Comparison of ENCODE assay signal across 1 cellular context in the genomic region with DNA sequence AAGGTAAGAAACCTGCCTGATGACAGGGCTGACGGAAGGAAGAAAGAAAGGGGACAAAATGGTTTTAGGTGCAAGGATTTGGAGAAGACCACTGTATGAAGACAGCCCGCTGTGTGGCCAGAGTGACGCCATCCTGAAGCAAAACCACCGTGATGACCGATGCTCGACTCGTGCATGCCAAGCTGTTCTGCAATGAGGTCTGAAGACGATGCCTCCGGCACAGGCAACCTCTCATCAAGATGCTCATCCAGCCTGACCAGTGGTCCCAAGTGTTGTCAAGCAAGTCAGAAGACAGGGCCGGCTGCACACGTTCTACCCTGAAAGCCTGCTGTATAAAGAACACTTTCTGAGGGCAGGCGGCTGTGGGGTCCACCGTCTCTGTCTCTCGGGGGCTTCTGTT.
TF ChIP-seq lines count a peak whose summit lies in the region.

No MANE protein-coding gene starts in this region.

TF ChIP-seq in WTC11, 78 proteins besides CTCF, POLR2A, EP300 and RAD21 (continued from another document):
- TF ChIP-seq, protein P1, sequence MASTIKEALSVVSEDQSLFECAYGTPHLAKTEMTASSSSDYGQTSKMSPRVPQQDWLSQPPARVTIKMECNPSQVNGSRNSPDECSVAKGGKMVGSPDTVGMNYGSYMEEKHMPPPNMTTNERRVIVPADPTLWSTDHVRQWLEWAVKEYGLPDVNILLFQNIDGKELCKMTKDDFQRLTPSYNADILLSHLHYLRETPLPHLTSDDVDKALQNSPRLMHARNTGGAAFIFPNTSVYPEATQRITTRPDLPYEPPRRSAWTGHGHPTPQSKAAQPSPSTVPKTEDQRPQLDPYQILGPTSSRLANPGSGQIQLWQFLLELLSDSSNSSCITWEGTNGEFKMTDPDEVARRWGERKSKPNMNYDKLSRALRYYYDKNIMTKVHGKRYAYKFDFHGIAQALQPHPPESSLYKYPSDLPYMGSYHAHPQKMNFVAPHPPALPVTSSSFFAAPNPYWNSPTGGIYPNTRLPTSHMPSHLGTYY (CRISPR knock-in tag; IDR thresholded peaks at IDR 0.05) = no peak
- TF ChIP-seq CREM (CRISPR knock-in tag; IDR thresholded peaks at IDR 0.05) (no peak), NR3C1 (CRISPR knock-in tag; conservative IDR thresholded peaks at IDR 0.05; ENCODE audit: low read depth) (no peak), KAT7 (CRISPR knock-in tag; IDR thresholded peaks at IDR 0.05; ENCODE audit: borderline replicate concordance) (no peak), FOXJ3 (CRISPR knock-in tag; IDR thresholded peaks at IDR 0.05; ENCODE audit: borderline replicate concordance) (no peak)
- TF ChIP-seq, protein P2, sequence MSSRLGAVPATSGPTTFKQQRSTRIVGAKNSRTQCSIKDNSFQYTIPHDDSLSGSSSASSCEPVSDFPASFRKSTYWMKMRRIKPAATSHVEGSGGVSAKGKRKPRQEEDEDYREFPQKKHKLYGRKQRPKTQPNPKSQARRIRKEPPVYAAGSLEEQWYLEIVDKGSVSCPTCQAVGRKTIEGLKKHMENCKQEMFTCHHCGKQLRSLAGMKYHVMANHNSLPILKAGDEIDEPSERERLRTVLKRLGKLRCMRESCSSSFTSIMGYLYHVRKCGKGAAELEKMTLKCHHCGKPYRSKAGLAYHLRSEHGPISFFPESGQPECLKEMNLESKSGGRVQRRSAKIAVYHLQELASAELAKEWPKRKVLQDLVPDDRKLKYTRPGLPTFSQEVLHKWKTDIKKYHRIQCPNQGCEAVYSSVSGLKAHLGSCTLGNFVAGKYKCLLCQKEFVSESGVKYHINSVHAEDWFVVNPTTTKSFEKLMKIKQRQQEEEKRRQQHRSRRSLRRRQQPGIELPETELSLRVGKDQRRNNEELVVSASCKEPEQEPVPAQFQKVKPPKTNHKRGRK (CRISPR knock-in tag; IDR thresholded peaks at IDR 0.05; ENCODE audit: borderline replicate concordance) = no peak
- TF ChIP-seq, protein P3, sequence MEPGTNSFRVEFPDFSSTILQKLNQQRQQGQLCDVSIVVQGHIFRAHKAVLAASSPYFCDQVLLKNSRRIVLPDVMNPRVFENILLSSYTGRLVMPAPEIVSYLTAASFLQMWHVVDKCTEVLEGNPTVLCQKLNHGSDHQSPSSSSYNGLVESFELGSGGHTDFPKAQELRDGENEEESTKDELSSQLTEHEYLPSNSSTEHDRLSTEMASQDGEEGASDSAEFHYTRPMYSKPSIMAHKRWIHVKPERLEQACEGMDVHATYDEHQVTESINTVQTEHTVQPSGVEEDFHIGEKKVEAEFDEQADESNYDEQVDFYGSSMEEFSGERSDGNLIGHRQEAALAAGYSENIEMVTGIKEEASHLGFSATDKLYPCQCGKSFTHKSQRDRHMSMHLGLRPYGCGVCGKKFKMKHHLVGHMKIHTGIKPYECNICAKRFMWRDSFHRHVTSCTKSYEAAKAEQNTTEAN (CRISPR knock-in tag; IDR thresholded peaks at IDR 0.05) = no peak
